8 cellular contexts compared by ENCODE assay signal in genomic region chr6:35916893-35917292, GRCh38. TPM values are rescaled to one million over a fixed set of nuclear protein-coding genes. Genes with fewer than 3 reads are reported as not detected.
DNase-seq lines count a peak whose midpoint lies in the region; ATAC-seq and TF ChIP-seq lines count a peak whose summit lies in the region.
"Not testable (repeated sequence)": the region's sequence is repeated elsewhere in the genome, so short reads cannot be mapped to it uniquely, and the experiment has no call there.

No MANE protein-coding gene starts in this region.

- H3K79me2 ChIP-seq in OCI-LY1 (ENCODE audit: insufficient read depth, low read length) = peaks cover 67% of the 10 kb centered on the region

- not testable (repeated sequence) for H3K4me3 ChIP-seq in BLaER1; HEK293 (ENCODE audit: low read depth, low read length); OCI-LY1 (ENCODE audit: low read depth, low read length, poor library complexity, severe bottlenecking)

- not testable (repeated sequence) for H3K9me3 Mint-ChIP-seq in activated B cell treated with CpG ODN at 0.5 μM for 24 hours; activated T-cell treated with anti-CD3 and anti-CD28 coated beads, Interleukin-2, amount 50 U/mL, for 72 hours; nephron; type B pancreatic cell
- H3K9me3 Mint-ChIP-seq in brain = peaks cover 3 to 19% (median 6%) of the 10 kb centered on the region in 5 experiments

- CTCF ChIA-PET in HEK293 (lab: Yijun Ruan, JAX) = interaction anchor here (0.6 to 1.3 kb wide), 5 partner anchors 161 to 1099 kb away, joined by 3 to 5 read pairs (median 3); no protein-coding TSS in a partner anchor
- CTCF ChIA-PET in activated B cell treated with CpG ODN at 0.5 μM for 24 hours (lab: Charles Lee) = not testable (repeated sequence)

- not testable (repeated sequence) for H3F3A ChIP-seq in OCI-LY1 (ENCODE audit: insufficient read depth, low read length)

- H3K27me3 Mint-ChIP-seq in activated B cell treated with CpG ODN at 0.5 μM for 24 hours; activated T-cell treated with anti-CD3 and anti-CD28 coated beads, Interleukin-2, amount 50 U/mL, for 72 hours (ENCODE audit: low read depth); brain; nephron (ENCODE audit: low read depth); type B pancreatic cell: not testable (repeated sequence)

- not testable (repeated sequence) for TF ChIP-seq CTCF in HEK293 (tag by site-specific recombination; IDR thresholded peaks at IDR 0.05); OCI-LY1 (IDR thresholded peaks at IDR 0.05; ENCODE audit: low read length); activated B cell treated with CpG ODN at 0.5 μM for 24 hours (IDR thresholded peaks at IDR 0.05); brain (conservative IDR thresholded peaks at IDR 0.05); nephron (IDR thresholded peaks at IDR 0.05; ENCODE audit: unreplicated experiment in 3 of 3); type B pancreatic cell (conservative IDR thresholded peaks at IDR 0.05)

- H3K36me3 ChIP-seq in BLaER1 (peaks cover 62% of the 10 kb centered on the region), HEK293 (ENCODE audit: control insufficient read depth in 2 of 2, insufficient read depth in 1 of 2, low read length in 2 of 2) (peaks cover 51 to 58% of the 10 kb centered on the region in 2 experiments), OCI-LY1 (ENCODE audit: insufficient read depth, low read length) (peaks cover 60% of the 10 kb centered on the region)

- intact Hi-C loops in activated B cell treated with CpG ODN at 0.5 μM for 24 hours (cut with micrococcal nuclease) = not testable (repeated sequence)

- not testable (repeated sequence) for H3K4me3 Mint-ChIP-seq in activated B cell treated with CpG ODN at 0.5 μM for 24 hours
- H3K4me3 Mint-ChIP-seq in activated T-cell treated with anti-CD3 and anti-CD28 coated beads, Interleukin-2, amount 50 U/mL, for 72 hours = peak overlapping the region; percentile 13 to 97
- H3K4me3 Mint-ChIP-seq in brain (peak overlapping the region; percentile 63 to 94 (median 72)), nephron (peak overlapping the region in 2 of 3 experiments; percentile 35 to 45), type B pancreatic cell (peak overlapping the region; percentile 67)

- H2AFZ ChIP-seq in OCI-LY1 (ENCODE audit: low read length) = not testable (repeated sequence)

- peaks cover 33% of the 10 kb centered on the region for H3K4me1 Mint-ChIP-seq in activated B cell treated with CpG ODN at 0.5 μM for 24 hours
- H3K4me1 Mint-ChIP-seq in activated T-cell treated with anti-CD3 and anti-CD28 coated beads, Interleukin-2, amount 50 U/mL, for 72 hours (ENCODE audit: low read depth) = peaks cover 40% of the 10 kb centered on the region
- H3K4me1 Mint-ChIP-seq in brain = peaks cover 43% of the 10 kb centered on the region
- H3K4me1 Mint-ChIP-seq in nephron = peaks cover 27% of the 10 kb centered on the region
- H3K4me1 Mint-ChIP-seq in type B pancreatic cell (ENCODE audit: unreplicated experiment) = peaks cover 19% of the 10 kb centered on the region

- peaks cover 38% of the 10 kb centered on the region for H3K9me3 ChIP-seq in BLaER1
- not testable (repeated sequence) for H3K9me3 ChIP-seq in HEK293 (ENCODE audit: control insufficient read depth, insufficient read depth, low read depth, low read length); OCI-LY1 (ENCODE audit: low read length)

- not testable (repeated sequence) for DNase-seq in activated B cell treated with CpG ODN at 0.5 μM for 24 hours; activated T-cell treated with anti-CD3 and anti-CD28 coated beads, Interleukin-2, amount 50 U/mL, for 72 hours; type B pancreatic cell (ENCODE audit: extremely low spot score, unreplicated experiment)

- H4K20me1 ChIP-seq in BLaER1 = peaks cover 50% of the 10 kb centered on the region
- H4K20me1 ChIP-seq in OCI-LY1 (ENCODE audit: insufficient read depth, low read length) = not testable (repeated sequence)

- H3K4me2 ChIP-seq in BLaER1 = peak overlapping the region; percentile 80
- peak overlapping the region; percentile 88 for H3K4me2 ChIP-seq in OCI-LY1 (ENCODE audit: low read length)

- POLR2A ChIA-PET in HEK293 (lab: Yijun Ruan, JAX) = interaction anchor here (0.6 to 0.8 kb wide), 2 partner anchors 111 to 1068 kb away, joined by 3 to 7 read pairs; partner anchors contain the start of gene MAPK14
- POLR2A ChIA-PET in activated B cell treated with CpG ODN at 0.5 μM for 24 hours (lab: Charles Lee) = not testable (repeated sequence)

- H3K27ac ChIP-seq in BLaER1; HEK293 (ENCODE audit: extremely low read depth, low read depth, low read length); OCI-LY1 (ENCODE audit: low read depth, low read length, poor library complexity, severe bottlenecking): not testable (repeated sequence)

- not testable (repeated sequence) for H3K27me3 ChIP-seq in BLaER1; OCI-LY1 (ENCODE audit: insufficient read depth, low read length)

- peak overlapping the region; percentile 14 for H3K27ac Mint-ChIP-seq in activated B cell treated with CpG ODN at 0.5 μM for 24 hours
- peak overlapping the region; percentile 15 for H3K27ac Mint-ChIP-seq in activated T-cell treated with anti-CD3 and anti-CD28 coated beads, Interleukin-2, amount 50 U/mL, for 72 hours
- not testable (repeated sequence) for H3K27ac Mint-ChIP-seq in brain, nephron
- H3K27ac Mint-ChIP-seq in type B pancreatic cell = peak overlapping the region; percentile 66

- H3K4me1 ChIP-seq in BLaER1 (peaks cover 32% of the 10 kb centered on the region), HEK293 (ENCODE audit: control insufficient read depth, insufficient read depth, low read length) (peaks cover 11% of the 10 kb centered on the region), OCI-LY1 (ENCODE audit: insufficient read depth, low read length, severe bottlenecking) (peaks cover 28% of the 10 kb centered on the region)

- not testable (repeated sequence) for ATAC-seq in activated B cell treated with CpG ODN at 0.5 μM for 24 hours (ENCODE audit: low read depth); activated T-cell treated with anti-CD3 and anti-CD28 coated beads, Interleukin-2, amount 50 U/mL, for 72 hours (replicated peaks in 1 of 2)

- not testable (repeated sequence) for H3K9ac ChIP-seq in BLaER1; OCI-LY1 (ENCODE audit: low read length)

- H3K9me2 ChIP-seq in OCI-LY1 (ENCODE audit: low read depth, low read length) = not testable (repeated sequence)

- H3K36me3 Mint-ChIP-seq in activated B cell treated with CpG ODN at 0.5 μM for 24 hours (ENCODE audit: low read depth) = peaks cover 41% of the 10 kb centered on the region
- H3K36me3 Mint-ChIP-seq in activated T-cell treated with anti-CD3 and anti-CD28 coated beads, Interleukin-2, amount 50 U/mL, for 72 hours (ENCODE audit: insufficient read depth in 2 of 2) = peaks cover 15 to 34% of the 10 kb centered on the region in 2 donors
- H3K36me3 Mint-ChIP-seq in brain = peaks cover 49% of the 10 kb centered on the region
- peaks cover 33% of the 10 kb centered on the region for H3K36me3 Mint-ChIP-seq in nephron (ENCODE audit: low read depth)
- H3K36me3 Mint-ChIP-seq in type B pancreatic cell = peaks cover 20% of the 10 kb centered on the region

TF ChIP-seq in HEK293, 187 proteins besides CTCF, POLR2A, EP300 and RAD21:
- TF ChIP-seq, protein P1, sequence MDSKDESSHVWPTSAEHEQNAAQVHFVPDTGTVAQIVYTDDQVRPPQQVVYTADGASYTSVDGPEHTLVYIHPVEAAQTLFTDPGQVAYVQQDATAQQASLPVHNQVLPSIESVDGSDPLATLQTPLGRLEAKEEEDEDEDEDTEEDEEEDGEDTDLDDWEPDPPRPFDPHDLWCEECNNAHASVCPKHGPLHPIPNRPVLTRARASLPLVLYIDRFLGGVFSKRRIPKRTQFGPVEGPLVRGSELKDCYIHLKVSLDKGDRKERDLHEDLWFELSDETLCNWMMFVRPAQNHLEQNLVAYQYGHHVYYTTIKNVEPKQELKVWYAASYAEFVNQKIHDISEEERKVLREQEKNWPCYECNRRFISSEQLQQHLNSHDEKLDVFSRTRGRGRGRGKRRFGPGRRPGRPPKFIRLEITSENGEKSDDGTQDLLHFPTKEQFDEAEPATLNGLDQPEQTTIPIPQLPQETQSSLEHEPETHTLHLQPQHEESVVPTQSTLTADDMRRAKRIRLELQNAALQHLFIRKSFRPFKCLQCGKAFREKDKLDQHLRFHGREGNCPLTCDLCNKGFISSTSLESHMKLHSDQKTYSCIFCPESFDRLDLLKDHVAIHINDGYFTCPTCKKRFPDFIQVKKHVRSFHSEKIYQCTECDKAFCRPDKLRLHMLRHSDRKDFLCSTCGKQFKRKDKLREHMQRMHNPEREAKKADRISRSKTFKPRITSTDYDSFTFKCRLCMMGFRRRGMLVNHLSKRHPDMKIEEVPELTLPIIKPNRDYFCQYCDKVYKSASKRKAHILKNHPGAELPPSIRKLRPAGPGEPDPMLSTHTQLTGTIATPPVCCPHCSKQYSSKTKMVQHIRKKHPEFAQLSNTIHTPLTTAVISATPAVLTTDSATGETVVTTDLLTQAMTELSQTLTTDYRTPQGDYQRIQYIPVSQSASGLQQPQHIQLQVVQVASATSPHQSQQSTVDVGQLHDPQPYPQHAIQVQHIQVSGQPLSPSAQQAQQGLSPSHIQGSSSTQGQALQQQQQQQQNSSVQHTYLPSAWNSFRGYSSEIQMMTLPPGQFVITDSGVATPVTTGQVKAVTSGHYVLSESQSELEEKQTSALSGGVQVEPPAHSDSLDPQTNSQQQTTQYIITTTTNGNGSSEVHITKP (tag by site-specific recombination; IDR thresholded peaks at IDR 0.05) = peak; percentile 90
- TF ChIP-seq ZNF341 (tag by site-specific recombination; IDR thresholded peaks at IDR 0.05; ENCODE audit: low read depth) (peak; percentile 52), ZNF600 (tag by site-specific recombination; IDR thresholded peaks at IDR 0.05) (peak; percentile 33; the same call in 1 of the 2 replicates)

RNA-seq across cellular contexts. Expression of gene SRPK1, which starts 4.0 kb away (rescaled TPM):
- total RNA-seq in activated B cell treated with CpG ODN at 0.5 μM for 24 hours = 49.6 and 51.5 TPM in 2 replicates
- total RNA-seq in activated T-cell treated with anti-CD3 and anti-CD28 coated beads, Interleukin-2, amount 50 U/mL, for 72 hours = 10 to 100 TPM; 98.3 to 99.7 TPM
- 37.3 TPM for polyA plus RNA-seq in brain (ENCODE audit: insufficient read depth, low read depth, low replicate concordance)
- total RNA-seq in type B pancreatic cell (ENCODE audit: low replicate concordance) = 69.7 and 73.8 TPM in 2 replicates
